11 cellular contexts compared by ENCODE assay signal in genomic region chr20:63854766-63855362, GRCh38. TPM values are rescaled to one million over a fixed set of nuclear protein-coding genes. Genes with fewer than 3 reads are reported as not detected.
DNase-seq lines count a peak whose midpoint lies in the region; ATAC-seq and TF ChIP-seq lines count a peak whose summit lies in the region.
"Had no signal": no experiment of that assay in that cellular context is flagged by ENCODE, and none has a peak within 500 bp of the region (broad histone marks: within the 10 kb centered on the region; RNA-seq: fewer than 3 reads in every experiment).

No MANE protein-coding gene starts in this region.

- H3K27me3 Mint-ChIP-seq in activated T-helper 2 cell treated with anti-CD3 and anti-CD28 coated beads, Interferon-gamma antibody, Interleukin-2, Interleukin-4, amounts not matched to agents 10 μg/mL and 5 μg/mL and 100 μg/mL, durations not matched to agents 14 hours and 24 hours and 36 hours (ENCODE audit: low read depth): peaks cover 6% of the 10 kb centered on the region

- ATAC-seq in GM21717 (IDR thresholded peaks at IDR 0.05; ENCODE audit: unreplicated experiment) (no peak), GM18870 (IDR thresholded peaks at IDR 0.05; ENCODE audit: unreplicated experiment) (no peak)

- no peak overlapping the region for H3K4me3 ChIP-seq in KMS-11 (IDR thresholded peaks at IDR 0.05; ENCODE audit: insufficient read depth, low read depth, low read length)
- peak overlapping the region in 23 of 59 donors; percentile 4 to 45 (median 19) for H3K4me3 ChIP-seq in dorsolateral prefrontal cortex
- H3K4me3 ChIP-seq in liver (ENCODE audit: low read depth in 1 of 3, low read length in 3 of 3): no peak overlapping the region
- H3K4me3 ChIP-seq in subcutaneous abdominal adipose tissue (ENCODE audit: low read depth in 1 of 5, low read length in 5 of 5): peak overlapping the region in 2 of 5 donors; percentile 29 to 42

- 20% methylated on average over 26 of the region's 26 CpGs for WGBS in liver

- H3K27ac ChIP-seq in KMS-11 (no peak overlapping the region), dorsolateral prefrontal cortex (peak overlapping the region in 50 of 59 donors; percentile 2 to 86 (median 66)), liver (ENCODE audit: low read depth in 1 of 2, low read length in 2 of 2) (peak overlapping the region; percentile 25 to 35), subcutaneous abdominal adipose tissue (ENCODE audit: low read depth, low read length) (peak overlapping the region; percentile 54)

- no peak overlapping the region for H3K27ac Mint-ChIP-seq in activated T-helper 2 cell treated with anti-CD3 and anti-CD28 coated beads, Interferon-gamma antibody, Interleukin-2, Interleukin-4, amounts not matched to agents 10 μg/mL and 5 μg/mL and 100 μg/mL, durations not matched to agents 14 hours and 24 hours and 36 hours

- H3K9me3 Mint-ChIP-seq in activated T-helper 2 cell treated with anti-CD3 and anti-CD28 coated beads, Interferon-gamma antibody, Interleukin-2, Interleukin-4, amounts not matched to agents 10 μg/mL and 5 μg/mL and 100 μg/mL, durations not matched to agents 14 hours and 24 hours and 36 hours: no peaks in the 10 kb centered on the region

- no peaks in the 10 kb centered on the region for H3K36me3 ChIP-seq in KMS-11 (ENCODE audit: insufficient read depth)
- H3K36me3 ChIP-seq in liver (ENCODE audit: control insufficient read depth in 4 of 4, insufficient read depth in 3 of 4, low read depth in 1 of 4, low read length in 3 of 4): no peaks in the 10 kb centered on the region
- H3K36me3 ChIP-seq in subcutaneous abdominal adipose tissue (ENCODE audit: control insufficient read depth in 5 of 5, insufficient read depth in 5 of 5, low read length in 5 of 5): no peaks in the 10 kb centered on the region

- H3K27me3 ChIP-seq in KMS-11 (ENCODE audit: insufficient read depth, low read depth) (peaks cover 3% of the 10 kb centered on the region), dorsolateral prefrontal cortex (peaks cover 0 to 48% (median 26%) of the 10 kb centered on the region in 45 donors), liver (ENCODE audit: control insufficient read depth in 4 of 4, insufficient read depth in 4 of 4, low read length in 3 of 4) (no peaks in the 10 kb centered on the region), subcutaneous abdominal adipose tissue (ENCODE audit: control insufficient read depth in 5 of 5, insufficient read depth in 4 of 5, low read length in 5 of 5) (peaks cover 0 to 39% (median 33%) of the 10 kb centered on the region in 5 donors)

- H3K4me3 Mint-ChIP-seq in activated T-helper 2 cell treated with anti-CD3 and anti-CD28 coated beads, Interferon-gamma antibody, Interleukin-2, Interleukin-4, amounts not matched to agents 10 μg/mL and 5 μg/mL and 100 μg/mL, durations not matched to agents 14 hours and 24 hours and 36 hours (ENCODE audit: low read depth): no peak overlapping the region

- no peaks in the 10 kb centered on the region for H3K36me3 Mint-ChIP-seq in activated T-helper 2 cell treated with anti-CD3 and anti-CD28 coated beads, Interferon-gamma antibody, Interleukin-2, Interleukin-4, amounts not matched to agents 10 μg/mL and 5 μg/mL and 100 μg/mL, durations not matched to agents 14 hours and 24 hours and 36 hours (ENCODE audit: low read depth)

- no peaks in the 10 kb centered on the region for H3K9me3 ChIP-seq in liver (ENCODE audit: control insufficient read depth in 4 of 4, low read length in 3 of 4)
- H3K9me3 ChIP-seq in subcutaneous abdominal adipose tissue (ENCODE audit: control insufficient read depth in 5 of 5, low read length in 5 of 5): no peaks in the 10 kb centered on the region

- H3K79me2 ChIP-seq in KMS-11 (ENCODE audit: insufficient read depth, low read depth): no peaks in the 10 kb centered on the region

- peak overlapping the region; percentile 60 for H3K4me2 ChIP-seq in KMS-11

- DNase-seq in dorsolateral prefrontal cortex (no peak), NCI-H1436 (lab: John Stamatoyannopoulos, UW) (no peak)
- no peak for DNase-seq in activated T-helper 2 cell treated with anti-CD3 and anti-CD28 coated beads, Interferon-gamma antibody, Interleukin-2, Interleukin-4, amounts not matched to agents 10 μg/mL and 5 μg/mL and 100 μg/mL, durations not matched to agents 14 hours and 24 hours and 36 hours (ENCODE audit: low spot score)
- DNase-seq: cerebellar nuclear complex, NCI-H1092 treated with DMSO at 0.1 percent for 48 hours had no signal

- H3K4me1 ChIP-seq in KMS-11 (ENCODE audit: low read depth, poor library complexity, severe bottlenecking) (peaks cover 38% of the 10 kb centered on the region), liver (ENCODE audit: control insufficient read depth in 4 of 4, insufficient read depth in 4 of 4, low read length in 3 of 4) (peaks cover 2 to 11% (median 6%) of the 10 kb centered on the region in 4 donors), subcutaneous abdominal adipose tissue (ENCODE audit: control insufficient read depth in 5 of 5, insufficient read depth in 5 of 5, low read length in 5 of 5) (peaks cover 14 to 77% (median 59%) of the 10 kb centered on the region in 5 donors)

- H2AFZ ChIP-seq in KMS-11 (ENCODE audit: low read depth): peak overlapping the region; percentile 26; the same call in 1 of the 2 replicates

- H4K20me1 ChIP-seq in KMS-11 (ENCODE audit: insufficient read depth): no peaks in the 10 kb centered on the region

- TF ChIP-seq CTCF in KMS-11 (conservative IDR thresholded peaks at IDR 0.05; ENCODE audit: low read depth, low read length) (no peak), dorsolateral prefrontal cortex (IDR thresholded peaks at IDR 0.05 in 54 of 56, conservative IDR thresholded peaks at IDR 0.05 in 2 of 56; ENCODE audit: low read depth in 1 of 56, partially characterized antibody in 56 of 56) (no peak), liver (IDR thresholded peaks at IDR 0.05; ENCODE audit: low read depth, low read length, missing input control) (no peak)

- no peak for TF ChIP-seq RAD21 in liver (IDR thresholded peaks at IDR 0.05)

- H3K9ac ChIP-seq in KMS-11 (no peak overlapping the region), liver (ENCODE audit: low read depth in 1 of 2, low read length in 2 of 2) (no peak overlapping the region), subcutaneous abdominal adipose tissue (ENCODE audit: low read length in 5 of 5) (peak overlapping the region in 3 of 5 donors; percentile 39 to 64 (median 56))

- H3K4me1 Mint-ChIP-seq in activated T-helper 2 cell treated with anti-CD3 and anti-CD28 coated beads, Interferon-gamma antibody, Interleukin-2, Interleukin-4, amounts not matched to agents 10 μg/mL and 5 μg/mL and 100 μg/mL, durations not matched to agents 14 hours and 24 hours and 36 hours (ENCODE audit: low read depth): peaks cover 16% of the 10 kb centered on the region

- intact Hi-C loops in dorsolateral prefrontal cortex (cut with DNase I): no loop called here
- intact Hi-C loops in activated T-helper 2 cell treated with anti-CD3 and anti-CD28 coated beads, Interferon-gamma antibody, Interleukin-2, Interleukin-4, amounts not matched to agents 10 μg/mL and 5 μg/mL and 100 μg/mL, durations not matched to agents 14 hours and 24 hours and 36 hours (cut with micrococcal nuclease): no loop called here

TF ChIP-seq in liver, 16 proteins besides CTCF, POLR2A, EP300 and RAD21:
- TF ChIP-seq YY1 (IDR thresholded peaks at IDR 0.05) (no peak), TAF1 (conservative IDR thresholded peaks at IDR 0.05) (no peak), SP1 (IDR thresholded peaks at IDR 0.05) (no peak), ATF3 (IDR thresholded peaks at IDR 0.05) (no peak), FOXA2 (IDR thresholded peaks at IDR 0.05) (no peak), FOXA1 (IDR thresholded peaks at IDR 0.05) (no peak), NR2F2 (IDR thresholded peaks at IDR 0.05) (no peak), RXRA (IDR thresholded peaks at IDR 0.05) (no peak)

RNA-seq across cellular contexts. Expression of gene ABHD16B, which starts 6.4 kb away (rescaled TPM):
- total RNA-seq in dorsolateral prefrontal cortex: under 1 TPM in 1 of 120 experiments, not detected in 119; 0.35 TPM
- not detected for total RNA-seq in liver
- polyA plus RNA-seq in liver: under 1 TPM in 1 of 2 donors, not detected in 1; 0.10 TPM
- 0.16 TPM in 1 of 2 replicates, not detected in the other for total RNA-seq in activated T-helper 2 cell treated with anti-CD3 and anti-CD28 coated beads, Interferon-gamma antibody, Interleukin-2, Interleukin-4, amounts not matched to agents 10 μg/mL and 5 μg/mL and 100 μg/mL, durations not matched to agents 14 hours and 24 hours and 36 hours
- total RNA-seq: Daoy had no signal

RNA-seq across cellular contexts. Expression of gene TPD52L2, which starts 10.2 kb away (rescaled TPM):
- total RNA-seq in dorsolateral prefrontal cortex (100 to 1,000 TPM in 4 of 120 experiments, 10 to 100 TPM in 116; 61.5 to 125 (median 76.3) TPM), liver (10 to 100 TPM; 25.3 to 31.2 TPM)
- polyA plus RNA-seq in liver: 10 to 100 TPM; 12.3 to 33.0 TPM
- 62.5 and 66.7 TPM in 2 replicates for total RNA-seq in activated T-helper 2 cell treated with anti-CD3 and anti-CD28 coated beads, Interferon-gamma antibody, Interleukin-2, Interleukin-4, amounts not matched to agents 10 μg/mL and 5 μg/mL and 100 μg/mL, durations not matched to agents 14 hours and 24 hours and 36 hours

RNA-seq across cellular contexts. Expression of gene ZBTB46, which starts 23.8 kb away (rescaled TPM):
- total RNA-seq in dorsolateral prefrontal cortex: 10 to 100 TPM in 114 of 120 experiments, 1 to 10 TPM in 6; 7.8 to 28.3 (median 16.0) TPM
- 10 to 100 TPM in 1 of 2 donors, 1 to 10 TPM in 1; 8.2 to 12.1 TPM for total RNA-seq in liver
- polyA plus RNA-seq in liver: 1 to 10 TPM in 1 of 2 donors, under 1 TPM in 1; 0.79 to 1.2 TPM
- 1.1 and 1.9 TPM in 2 replicates for total RNA-seq in activated T-helper 2 cell treated with anti-CD3 and anti-CD28 coated beads, Interferon-gamma antibody, Interleukin-2, Interleukin-4, amounts not matched to agents 10 μg/mL and 5 μg/mL and 100 μg/mL, durations not matched to agents 14 hours and 24 hours and 36 hours

RNA-seq across cellular contexts. Expression of gene DNAJC5, which starts 40.1 kb away (rescaled TPM):
- total RNA-seq in dorsolateral prefrontal cortex (100 to 1,000 TPM in 117 of 120 experiments, 10 to 100 TPM in 3; 69.5 to 175 (median 137) TPM), liver (10 to 100 TPM; 22.4 to 28.6 TPM)
- polyA plus RNA-seq in liver: 10 to 100 TPM in 1 of 2 donors, 1 to 10 TPM in 1; 8.2 to 15.0 TPM
- 38.1 and 40.0 TPM in 2 replicates for total RNA-seq in activated T-helper 2 cell treated with anti-CD3 and anti-CD28 coated beads, Interferon-gamma antibody, Interleukin-2, Interleukin-4, amounts not matched to agents 10 μg/mL and 5 μg/mL and 100 μg/mL, durations not matched to agents 14 hours and 24 hours and 36 hours

Comparison
In these comparisons a context has a peak if more than half of its experiments do, and no peak if none do; other contexts are left out.
1. H3K9ac ChIP-seq: peak in subcutaneous abdominal adipose tissue (3 of 5); none in KMS-11 (single experiment) and liver (0 of 2).